9 cellular contexts compared by ENCODE assay signal in genomic region chr20:57708694-57709673, GRCh38. TPM values are rescaled to one million over a fixed set of nuclear protein-coding genes. Genes with fewer than 3 reads are reported as not detected.
DNase-seq lines count a peak whose midpoint lies in the region; ATAC-seq, FAIRE-seq and TF ChIP-seq lines count a peak whose summit lies in the region.
"Had no signal": no experiment of that assay in that cellular context is flagged by ENCODE, and none has a peak within 500 bp of the region (broad histone marks: within the 10 kb centered on the region; RNA-seq: fewer than 3 reads in every experiment).

No MANE protein-coding gene starts in this region.

- H3K36me3 Mint-ChIP-seq in T-helper 2 cell treated with Interferon-gamma antibody and Interleukin-4, amounts not matched to agents 5 μg/mL and 100 μg/mL, for 36 hours (ENCODE audit: low read depth): no peaks in the 10 kb centered on the region
- peaks cover 27% of the 10 kb centered on the region for H3K36me3 Mint-ChIP-seq in central memory CD8-positive, alpha-beta T cell (ENCODE audit: insufficient read depth)

- peak overlapping the region in 1 of 2 experiments; percentile 48 for H3K23ac ChIP-seq in mesenchymal stem cell (ENCODE audit: low read length in 2 of 2)

- no peaks in the 10 kb centered on the region for H3K79me2 ChIP-seq in HCT116 (ENCODE audit: insufficient read depth, low read length)

- H4K8ac ChIP-seq in mesenchymal stem cell (ENCODE audit: low read length): no peak overlapping the region

- POLR2A ChIA-PET in HCT116 (lab: Charles Lee): interaction anchor here (1.4 kb wide), 1 partner anchor 10 kb away, joined by 4 read pairs; no protein-coding TSS in a partner anchor

- RAD21 ChIA-PET in HCT116 (lab: Charles Lee; ENCODE audit: low non-redundant PET in 1 of 2, low total read pairs in 2 of 2, uncharacterized antibody in 2 of 2, unreplicated experiment in 2 of 2): no interaction called here

- H2BK5ac ChIP-seq in mesenchymal stem cell (ENCODE audit: low read depth, low read length, poor library complexity, severe bottlenecking): no peak overlapping the region

- H3K36me3 ChIP-seq in HCT116 (ENCODE audit: control insufficient read depth in 1 of 2, insufficient read depth in 2 of 2, low read length in 2 of 2): no peaks in the 10 kb centered on the region
- peaks cover 0 to 3% of the 10 kb centered on the region in 2 experiments for H3K36me3 ChIP-seq in mesenchymal stem cell (ENCODE audit: control insufficient read depth in 1 of 2, insufficient read depth in 2 of 2, low read depth in 1 of 2, low read length in 2 of 2)
- no peaks in the 10 kb centered on the region for H3K36me3 ChIP-seq in testis (ENCODE audit: low read depth, missing control alignments)

- H4K20me1 ChIP-seq in HCT116 (ENCODE audit: insufficient read depth): no peaks in the 10 kb centered on the region

- peak overlapping the region in 1 of 2 experiments; percentile 62 for H3K14ac ChIP-seq in mesenchymal stem cell (ENCODE audit: low read length in 2 of 2)

- H3K9me3 ChIP-seq in HCT116 (ENCODE audit: control insufficient read depth in 1 of 2, insufficient read depth in 1 of 2, low read depth in 1 of 2, low read length in 2 of 2) (no peaks in the 10 kb centered on the region), mesenchymal stem cell (ENCODE audit: control insufficient read depth, low read length) (no peaks in the 10 kb centered on the region), testis (no peaks in the 10 kb centered on the region)

- peak overlapping the region; percentile 20 for H3K27ac Mint-ChIP-seq in T-helper 2 cell treated with Interferon-gamma antibody and Interleukin-4, amounts not matched to agents 5 μg/mL and 100 μg/mL, for 36 hours
- peak overlapping the region; percentile 97 for H3K27ac Mint-ChIP-seq in central memory CD8-positive, alpha-beta T cell (ENCODE audit: low read depth)

- intact Hi-C loops in HCT116 (cut with micrococcal nuclease) (no loop called here), testis (cut with DNase I; ENCODE audit: low total_unique reads) (no loop called here)

- no peaks in the 10 kb centered on the region for H3K9me3 Mint-ChIP-seq in T-helper 2 cell treated with Interferon-gamma antibody and Interleukin-4, amounts not matched to agents 5 μg/mL and 100 μg/mL, for 36 hours
- no peaks in the 10 kb centered on the region for H3K9me3 Mint-ChIP-seq in central memory CD8-positive, alpha-beta T cell

- no peak overlapping the region for H4K91ac ChIP-seq in mesenchymal stem cell (ENCODE audit: low read length)

- peaks cover 33% of the 10 kb centered on the region for H3K79me1 ChIP-seq in mesenchymal stem cell (replicated peaks; ENCODE audit: low read length, poor library complexity, severe bottlenecking)

- H3K27me3 ChIP-seq in HCT116 (ENCODE audit: insufficient read depth, low read length) (peaks cover 86% of the 10 kb centered on the region), mesenchymal stem cell (ENCODE audit: control insufficient read depth in 1 of 2, insufficient read depth in 1 of 2, low read length in 2 of 2) (peaks cover 0 to 18% of the 10 kb centered on the region in 2 experiments), testis (no peaks in the 10 kb centered on the region)

- WGBS in mesenchymal stem cell: 1% methylated on average over 61 of the region's 108 CpGs
- 5% methylated on average over 98 of the region's 108 CpGs; no CpG with 5 or more reads in 1 of the 2 donors for WGBS in testis, 2 donors

- TSS peak; percentile 42 for BruUV-seq in HCT116 (replicated peaks; lab: Mats Ljungman, UMichigan)

- peaks cover 47% of the 10 kb centered on the region for H3K27me3 Mint-ChIP-seq in T-helper 2 cell treated with Interferon-gamma antibody and Interleukin-4, amounts not matched to agents 5 μg/mL and 100 μg/mL, for 36 hours (ENCODE audit: low read depth)
- H3K27me3 Mint-ChIP-seq in central memory CD8-positive, alpha-beta T cell: peaks cover 58% of the 10 kb centered on the region

- H3K4me3 ChIP-seq in HCT116 (replicated peaks in 1 of 2; ENCODE audit: low read depth in 1 of 2, low read length in 2 of 2) (no peak overlapping the region; a peak in 1 of 4 replicates), mesenchymal stem cell (ENCODE audit: insufficient read depth in 1 of 2, low read depth in 1 of 2, low read length in 2 of 2) (peak overlapping the region; percentile 72 to 74), testis (peak overlapping the region; percentile 55 to 68)

- no peak for FAIRE-seq in RCC 7860 (lab: Jason Lieb, UNC)
- FAIRE-seq: TTC549 had no signal

- H3K9me2 ChIP-seq in HCT116 (ENCODE audit: insufficient read depth): no peaks in the 10 kb centered on the region

- H2BK15ac ChIP-seq in mesenchymal stem cell (ENCODE audit: low read depth, poor library complexity, severe bottlenecking): no peak overlapping the region

- CTCF ChIA-PET in HCT116 (lab: Charles Lee): interaction anchor here (1.1 to 1.3 kb wide), 2 partner anchors 11 to 16 kb away, joined by 5 read pairs; no protein-coding TSS in a partner anchor

- peaks cover 5% of the 10 kb centered on the region for H3K4me1 Mint-ChIP-seq in T-helper 2 cell treated with Interferon-gamma antibody and Interleukin-4, amounts not matched to agents 5 μg/mL and 100 μg/mL, for 36 hours (ENCODE audit: low read depth)
- H3K4me1 Mint-ChIP-seq in central memory CD8-positive, alpha-beta T cell: peaks cover 29% of the 10 kb centered on the region

- DNase-seq in HCT116 (ENCODE audit: low read depth, low spot score): no peak
- no peak for DNase-seq in T-helper 2 cell treated with Interferon-gamma antibody and Interleukin-4, amounts not matched to agents 5 μg/mL and 100 μg/mL, for 36 hours (ENCODE audit: low spot score)
- DNase-seq in central memory CD8-positive, alpha-beta T cell (ENCODE audit: low spot score in 2 of 2): peak in 1 of 2 donors; percentile 33
- peak; percentile 59 for DNase-seq in mesenchymal stem cell
- DNase-seq in testis: peak; percentile 34
- no peak for DNase-seq in RCC 7860 (ENCODE audit: low spot score)
- no peak for DNase-seq in DMS53 (lab: John Stamatoyannopoulos, UW)
- no peak for DNase-seq in SIG-M5 (lab: John Stamatoyannopoulos, UW)

- no peak overlapping the region for H3K27ac ChIP-seq in HCT116 (ENCODE audit: low read depth, low read length)
- H3K27ac ChIP-seq in mesenchymal stem cell (ENCODE audit: low read length, poor library complexity, severe bottlenecking): no peak overlapping the region
- peak overlapping the region in 1 of 2 donors; percentile 53 for H3K27ac ChIP-seq in testis

- peak; percentile 21 for ATAC-seq in HCT116
- no peak for ATAC-seq in central memory CD8-positive, alpha-beta T cell (replicated peaks; ENCODE audit: extremely low read depth, poor library complexity, severe bottlenecking)

- peak overlapping the region; percentile 75 for H3K4me3 Mint-ChIP-seq in T-helper 2 cell treated with Interferon-gamma antibody and Interleukin-4, amounts not matched to agents 5 μg/mL and 100 μg/mL, for 36 hours
- peak overlapping the region; percentile 87 for H3K4me3 Mint-ChIP-seq in central memory CD8-positive, alpha-beta T cell

- TF ChIP-seq RAD21 in HCT116 (IDR thresholded peaks at IDR 0.05; ENCODE audit: low read depth): no peak

- H2AK5ac ChIP-seq in mesenchymal stem cell (ENCODE audit: low read length, severe bottlenecking): peak overlapping the region; percentile 45

- TF ChIP-seq CTCF in HCT116 (IDR thresholded peaks at IDR 0.05 in 2 of 3, conservative IDR thresholded peaks at IDR 0.05 in 1 of 3; ENCODE audit: borderline replicate concordance in 1 of 3, insufficient read depth in 1 of 3, low read depth in 2 of 3, low read length in 2 of 3) (no peak), testis (IDR thresholded peaks at IDR 0.05) (no peak)

- H2BK120ac ChIP-seq in mesenchymal stem cell (ENCODE audit: low read depth, low read length): peak overlapping the region; percentile 36

- TF ChIP-seq POLR2A in HCT116 (IDR thresholded peaks at IDR 0.05; ENCODE audit: borderline replicate concordance, extremely low read depth, insufficient read depth, insufficient read length) (no peak), testis (IDR thresholded peaks at IDR 0.05) (no peak)

- H3K9ac ChIP-seq in HCT116 (ENCODE audit: low read length): no peak overlapping the region
- peak overlapping the region; percentile 80 for H3K9ac ChIP-seq in mesenchymal stem cell (ENCODE audit: low read length)

- H3K18ac ChIP-seq in mesenchymal stem cell (ENCODE audit: low read depth in 1 of 2, low read length in 2 of 2): peak overlapping the region; percentile 0 to 53

- H2AFZ ChIP-seq in HCT116 (ENCODE audit: low read depth, low read length, poor library complexity, severe bottlenecking): no peak overlapping the region
- no peak overlapping the region for H2AFZ ChIP-seq in mesenchymal stem cell (ENCODE audit: low read depth, low read length)

- no peak overlapping the region for H3K4ac ChIP-seq in mesenchymal stem cell (ENCODE audit: low read depth in 1 of 2, low read length in 2 of 2)

- H3K4me1 ChIP-seq in HCT116 (ENCODE audit: control insufficient read depth in 1 of 2, insufficient read depth in 2 of 2, low read length in 2 of 2): peaks cover 3 to 11% of the 10 kb centered on the region in 2 experiments; a peak in 3 of 4 replicates
- H3K4me1 ChIP-seq in mesenchymal stem cell (ENCODE audit: control insufficient read depth, insufficient read depth, low read depth, low read length): peaks cover 43% of the 10 kb centered on the region
- peaks cover 8% of the 10 kb centered on the region for H3K4me1 ChIP-seq in testis

- H3K4me2 ChIP-seq in HCT116 (ENCODE audit: low read length) (0 out of 2 replicates have a peak overlapping the region, but pooled peaks have one; percentile 25), mesenchymal stem cell (ENCODE audit: low read length, poor library complexity, severe bottlenecking) (peak overlapping the region; percentile 85)

- H2BK12ac ChIP-seq in mesenchymal stem cell (ENCODE audit: low read length in 2 of 2): no peak overlapping the region

TF ChIP-seq in HCT116, 20 proteins besides CTCF, POLR2A, EP300 and RAD21 (continues in another document):
- TF ChIP-seq JUND (IDR thresholded peaks at IDR 0.05): no peak

RNA-seq across cellular contexts. Expression of gene PMEPA1, which starts 0.8 kb away (rescaled TPM):
- total RNA-seq in HCT116 (2021; ENCODE audit: unreplicated experiment) (0.64 TPM), testis (10 to 100 TPM in 1 of 2 donors, 1 to 10 TPM in 1; 8.1 to 12.1 TPM)
- polyA plus RNA-seq in HCT116 (2012): 1.1 and 2.3 TPM in 2 replicates
- polyA plus RNA-seq in mesenchymal stem cell (2013, experiment 1 of 2): 6.5 TPM
- 5.8 TPM for polyA plus RNA-seq in mesenchymal stem cell (2013, experiment 2 of 2)
- polyA plus RNA-seq in testis (ENCODE audit: insufficient read depth, low read depth, low replicate concordance): 16.8 TPM

Comparison
In these comparisons a context has a peak if more than half of its experiments do, and no peak if none do; other contexts are left out.
1. DNase-seq: peak in mesenchymal stem cell (single experiment) and testis (single experiment); none in HCT116 (single experiment), T-helper 2 cell treated with Interferon-gamma antibody and Interleukin-4, amounts not matched to agents 5 μg/mL and 100 μg/mL, for 36 hours (single experiment), RCC 7860 (single experiment), DMS53 (single experiment) and SIG-M5 (single experiment).
2. H3K4me3 ChIP-seq: peak in mesenchymal stem cell (2 of 2) and testis (2 of 2); none in HCT116 (0 of 2).